In the genomic region with DNA sequence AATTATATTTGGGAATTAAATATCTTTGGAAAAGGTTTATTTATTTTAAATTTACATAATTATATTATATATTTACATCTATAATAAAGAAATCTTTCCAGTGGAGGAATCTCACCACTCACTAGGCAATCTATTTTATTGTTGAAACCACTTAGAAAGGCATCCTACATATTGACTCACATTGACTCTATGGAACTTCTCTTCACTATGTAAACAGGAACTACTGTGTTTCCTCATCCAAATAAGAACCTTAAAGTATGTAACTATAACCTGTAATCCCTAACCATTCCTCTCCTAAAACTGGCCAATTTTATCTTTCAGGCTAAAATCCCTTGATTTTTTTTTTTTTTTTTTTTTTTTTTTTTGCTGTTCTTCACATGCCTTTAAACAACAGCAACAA, we compare ENCODE assay signal across 20 cellular contexts.
DNase-seq lines count a peak whose midpoint lies in the region; ATAC-seq, FAIRE-seq and TF ChIP-seq lines count a peak whose summit lies in the region.
"Had no signal": no experiment of that assay in that cellular context is flagged by ENCODE, and none has a peak within 500 bp of the region (broad histone marks: within the 10 kb centered on the region; RNA-seq: fewer than 3 reads in every experiment).

No MANE protein-coding gene starts in this region.

- no peak overlapping the region for H3K27ac ChIP-seq in mesenchymal stem cell (ENCODE audit: low read length, poor library complexity, severe bottlenecking)
- H3K27ac ChIP-seq: Peyer's patch, SJCRH30 had no signal

- DNase-seq in DMS53 (lab: John Stamatoyannopoulos, UW) = peak; percentile 26
- DNase-seq in HCEC 1CT = peak; percentile 19
- DNase-seq in bronchial epithelial cell (ENCODE audit: low read depth) = peak; percentile 59
- DNase-seq in mesenchymal stem cell = peak; percentile 25
- no peak for DNase-seq in H4 (ENCODE audit: low spot score)
- DNase-seq in stimulated activated effector memory CD8-positive, alpha-beta T cell treated with anti-CD3 and anti-CD28 coated beads, Interleukin-12 subunit alpha, Interleukin-12 subunit beta, amount 100 ng/mL, for 72 hours (ENCODE audit: low spot score in 2 of 2) = no peak
- DNase-seq: MM.1S, NCI-H1092 treated with DMSO at 0.1 percent for 48 hours, NCI-H1436 treated with DMSO at 0.1 percent for 48 hours, NCI-H2081 treated with DMSO at 0.1 percent for 48 hours, NCI-H446 treated with DMSO at 0.1 percent for 48 hours, Peyer's patch, SJCRH30 had no signal

- H3K23ac ChIP-seq in mesenchymal stem cell (ENCODE audit: low read length in 2 of 2) = no peak overlapping the region

- H3K36me3 ChIP-seq in bronchial epithelial cell (ENCODE audit: control insufficient read depth, insufficient read depth, low read length) (no peaks in the 10 kb centered on the region), mesenchymal stem cell (ENCODE audit: control insufficient read depth in 1 of 2, insufficient read depth in 2 of 2, low read depth in 1 of 2, low read length in 2 of 2) (no peaks in the 10 kb centered on the region)
- H3K36me3 ChIP-seq: HAP-1, Peyer's patch, SJCRH30 had no signal

- H3K4ac ChIP-seq in mesenchymal stem cell (ENCODE audit: low read depth in 1 of 2, low read length in 2 of 2) = no peak overlapping the region

- no peaks in the 10 kb centered on the region for H3K9me3 ChIP-seq in mesenchymal stem cell (ENCODE audit: control insufficient read depth, low read length)
- H3K9me3 ChIP-seq: HAP-1, Peyer's patch, SJCRH30 had no signal

- no peak overlapping the region for H3K14ac ChIP-seq in mesenchymal stem cell (ENCODE audit: low read length in 2 of 2)

- H3K4me3 ChIP-seq in bronchial epithelial cell (ENCODE audit: low read depth, low read length) = no peak overlapping the region
- H3K4me3 ChIP-seq in mesenchymal stem cell (ENCODE audit: insufficient read depth in 1 of 2, low read depth in 1 of 2, low read length in 2 of 2) = no peak overlapping the region
- H3K4me3 ChIP-seq: GM12878, HAP-1, K562, Peyer's patch, SJCRH30 had no signal

- H4K8ac ChIP-seq in mesenchymal stem cell (ENCODE audit: low read length) = no peak overlapping the region

- H2BK15ac ChIP-seq in mesenchymal stem cell (ENCODE audit: low read depth, poor library complexity, severe bottlenecking) = no peak overlapping the region

- no peak for ATAC-seq in stimulated activated effector memory CD8-positive, alpha-beta T cell treated with anti-CD3 and anti-CD28 coated beads, Interleukin-12 subunit alpha, Interleukin-12 subunit beta, amount 100 ng/mL, for 72 hours
- ATAC-seq in GM21717 (IDR thresholded peaks at IDR 0.05; ENCODE audit: unreplicated experiment) = no peak
- ATAC-seq: GM12878, K562 had no signal

- no peak for TF ChIP-seq CTCF in bronchial epithelial cell (IDR thresholded peaks at IDR 0.05; ENCODE audit: insufficient read depth, low read length, severe bottlenecking)

- H3K79me1 ChIP-seq in mesenchymal stem cell (replicated peaks; ENCODE audit: low read length, poor library complexity, severe bottlenecking) = no peaks in the 10 kb centered on the region

- H3K27me3 ChIP-seq in bronchial epithelial cell (ENCODE audit: control insufficient read depth, insufficient read depth, low read length) (no peaks in the 10 kb centered on the region), mesenchymal stem cell (ENCODE audit: control insufficient read depth in 1 of 2, insufficient read depth in 1 of 2, low read length in 2 of 2) (no peaks in the 10 kb centered on the region)
- H3K27me3 ChIP-seq: Peyer's patch, SJCRH30 had no signal

- H3K36me3 Mint-ChIP-seq in stimulated activated effector memory CD8-positive, alpha-beta T cell treated with anti-CD3 and anti-CD28 coated beads, Interleukin-12 subunit alpha, Interleukin-12 subunit beta, amount 100 ng/mL, for 72 hours = no peaks in the 10 kb centered on the region
- H3K36me3 Mint-ChIP-seq: CD14-positive monocyte had no signal

- H2BK120ac ChIP-seq in mesenchymal stem cell (ENCODE audit: low read depth, low read length) = no peak overlapping the region

- no peak overlapping the region for H2BK5ac ChIP-seq in mesenchymal stem cell (ENCODE audit: low read depth, low read length, poor library complexity, severe bottlenecking)

- no peak overlapping the region for H2AK5ac ChIP-seq in mesenchymal stem cell (ENCODE audit: low read length, severe bottlenecking)

- peaks cover 4% of the 10 kb centered on the region for H3K9me3 Mint-ChIP-seq in stimulated activated effector memory CD8-positive, alpha-beta T cell treated with anti-CD3 and anti-CD28 coated beads, Interleukin-12 subunit alpha, Interleukin-12 subunit beta, amount 100 ng/mL, for 72 hours

- FAIRE-seq in bronchial epithelial cell (lab: Jason Lieb, UNC) = no peak
- FAIRE-seq: A204.1, GM12878, K562 had no signal

- H3K4me1 ChIP-seq in mesenchymal stem cell (ENCODE audit: control insufficient read depth, insufficient read depth, low read depth, low read length) = no peaks in the 10 kb centered on the region
- H3K4me1 ChIP-seq: HAP-1, Peyer's patch, SJCRH30 had no signal

- H3K18ac ChIP-seq in mesenchymal stem cell (ENCODE audit: low read depth in 1 of 2, low read length in 2 of 2) = no peak overlapping the region

- H4K91ac ChIP-seq in mesenchymal stem cell (ENCODE audit: low read length) = no peak overlapping the region

- H3K4me2 ChIP-seq in mesenchymal stem cell (ENCODE audit: low read length, poor library complexity, severe bottlenecking) = no peak overlapping the region

- no peak overlapping the region for H3K9ac ChIP-seq in mesenchymal stem cell (ENCODE audit: low read length)

- H3K4me1 Mint-ChIP-seq in stimulated activated effector memory CD8-positive, alpha-beta T cell treated with anti-CD3 and anti-CD28 coated beads, Interleukin-12 subunit alpha, Interleukin-12 subunit beta, amount 100 ng/mL, for 72 hours = no peaks in the 10 kb centered on the region
- H3K4me1 Mint-ChIP-seq: B cell, CD14-positive monocyte had no signal

- no peak overlapping the region for H2BK12ac ChIP-seq in mesenchymal stem cell (ENCODE audit: low read length in 2 of 2)

- H3K27ac Mint-ChIP-seq in stimulated activated effector memory CD8-positive, alpha-beta T cell treated with anti-CD3 and anti-CD28 coated beads, Interleukin-12 subunit alpha, Interleukin-12 subunit beta, amount 100 ng/mL, for 72 hours = no peak overlapping the region
- H3K27ac Mint-ChIP-seq: B cell, CD14-positive monocyte had no signal

- H3K4me3 Mint-ChIP-seq in stimulated activated effector memory CD8-positive, alpha-beta T cell treated with anti-CD3 and anti-CD28 coated beads, Interleukin-12 subunit alpha, Interleukin-12 subunit beta, amount 100 ng/mL, for 72 hours = no peak overlapping the region
- H3K4me3 Mint-ChIP-seq: B cell, CD14-positive monocyte had no signal

- H2AFZ ChIP-seq in mesenchymal stem cell (ENCODE audit: low read depth, low read length) = no peak overlapping the region

Comparison
In these comparisons a context has a peak if more than half of its experiments do, and no peak if none do; other contexts are left out.
1. DNase-seq: peak in DMS53 (single experiment), HCEC 1CT (single experiment), bronchial epithelial cell (single experiment) and mesenchymal stem cell (single experiment); none in H4 (single experiment) and stimulated activated effector memory CD8-positive, alpha-beta T cell treated with anti-CD3 and anti-CD28 coated beads, Interleukin-12 subunit alpha, Interleukin-12 subunit beta, amount 100 ng/mL, for 72 hours (0 of 2).